In genomic region chr3:142124243-142124642, GRCh38 we compare ENCODE assay signal across 19 cellular contexts. TPM values are rescaled to one million over a fixed set of nuclear protein-coding genes. Genes with fewer than 3 reads are reported as not detected.
DNase-seq lines count a peak whose midpoint lies in the region; ATAC-seq, FAIRE-seq and TF ChIP-seq lines count a peak whose summit lies in the region.
"Had no signal": no experiment of that assay in that cellular context is flagged by ENCODE, and none has a peak within 500 bp of the region (broad histone marks: within the 10 kb centered on the region; RNA-seq: fewer than 3 reads in every experiment).

No MANE protein-coding gene starts in this region.

- TF ChIP-seq CTCF in A549 (IDR thresholded peaks at IDR 0.05) (no peak), OCI-LY7 (conservative IDR thresholded peaks at IDR 0.05; ENCODE audit: low read length) (no peak), left lung (IDR thresholded peaks at IDR 0.05) (no peak)

- no peaks in the 10 kb centered on the region for H3K27me3 ChIP-seq in left lung

- no peak for TF ChIP-seq EP300 in A549 (IDR thresholded peaks at IDR 0.05)

- H3K9me3 ChIP-seq in A549 (no peaks in the 10 kb centered on the region), OCI-LY7 (ENCODE audit: low read length) (peaks cover 3% of the 10 kb centered on the region; the same call in 1 of the 2 replicates), left lung (no peaks in the 10 kb centered on the region)

- H3K9me2 ChIP-seq in OCI-LY7 (ENCODE audit: insufficient read depth, low read length), result no peaks in the 10 kb centered on the region

- H2AFZ ChIP-seq in OCI-LY7 (ENCODE audit: low read length), result peak overlapping the region; percentile 4; the same call in 1 of the 2 replicates
- H2AFZ ChIP-seq: GM23248 had no signal

- H3K27ac ChIP-seq in A549 (no peak overlapping the region), OCI-LY7 (ENCODE audit: low read depth, low read length, poor library complexity, severe bottlenecking) (no peak overlapping the region), left lung (no peak overlapping the region)
- H3K27ac ChIP-seq: GM23248 had no signal

- ATAC-seq in A549 (no peak), left lung (no peak)

- peaks cover 90% of the 10 kb centered on the region for H3K79me2 ChIP-seq in OCI-LY7 (ENCODE audit: insufficient read depth, low read depth, low read length)

- H3K36me3 ChIP-seq in OCI-LY7 (ENCODE audit: insufficient read depth, low read length) (peaks cover 3% of the 10 kb centered on the region; the same call in 1 of the 2 replicates), left lung (no peaks in the 10 kb centered on the region)

- no peak for TF ChIP-seq RAD21 in A549 (conservative IDR thresholded peaks at IDR 0.05 in 1 of 2, IDR thresholded peaks at IDR 0.05 in 1 of 2)

- FAIRE-seq in A549 (lab: Jason Lieb, UNC) (no peak), GM12892 (lab: Jason Lieb, UNC) (peak; percentile 57)
- FAIRE-seq: G401.6, GM19239, H1 had no signal

- H3K4me2 ChIP-seq in A549 (no peak overlapping the region), OCI-LY7 (ENCODE audit: low read length) (peak overlapping the region; percentile 35)

- intact Hi-C loops in OCI-LY7 (cut with micrococcal nuclease; ENCODE audit: unreplicated experiment) (no loop called here), left lung (cut with DNase I) (no loop called here)

- BruUV-seq in OCI-LY7 (replicated peaks; lab: Mats Ljungman, UMichigan), result no TSS peak

- CTCF ChIA-PET in A549 (lab: Yijun Ruan, JAX) (interaction anchor here (1.2 to 3.4 kb wide), 4 partner anchors 11 to 156 kb away, joined by 3 to 41 read pairs (median 6); no protein-coding TSS in a partner anchor), OCI-LY7 (lab: Charles Lee; ENCODE audit: unreplicated experiment) (no interaction called here)

- H3K4me3 ChIP-seq in A549 (no peak overlapping the region), OCI-LY7 (ENCODE audit: low read depth, low read length, poor library complexity, severe bottlenecking) (no peak overlapping the region), left lung (no peak overlapping the region)
- H3K4me3 ChIP-seq: GM23248 had no signal

- DNase-seq in A549 (ENCODE audit: low read depth in 1 of 2, low spot score in 1 of 2), result no peak
- no peak for DNase-seq in GM12892 (ENCODE audit: insufficient read length)
- DNase-seq in OCI-LY7 (ENCODE audit: low spot score), result no peak
- no peak for DNase-seq in inferior parietal cortex (ENCODE audit: extremely low spot score)
- no peak for DNase-seq in left lung
- DNase-seq in NCI-H1436 (lab: John Stamatoyannopoulos, UW), result no peak
- DNase-seq: 8988T; C1 segment of cervical spinal cord; Calu3; CD4-positive, alpha-beta memory T cell; COR-L47; DMS53; DMS79 treated with DMSO at 0.1 percent for 48 hours; GM23248; H7; HCEC 1CT had no signal

- no peaks in the 10 kb centered on the region for H4K20me1 ChIP-seq in OCI-LY7 (ENCODE audit: insufficient read depth, low read length)

- POLR2A ChIA-PET in A549 (lab: Yijun Ruan, JAX), result no interaction called here
- POLR2A ChIA-PET in OCI-LY7 (lab: Charles Lee), result interaction anchor here (1.0 to 1.3 kb wide), 3 partner anchors 12 to 23 kb away, joined by 3 to 5 read pairs (median 4); no protein-coding TSS in a partner anchor

- 83% methylated on average over 2 of the region's 2 CpGs for WGBS in A549 (ENCODE audit: missing lambda C conversion rate)

- TF ChIP-seq POLR2A in A549 (IDR thresholded peaks at IDR 0.05; ENCODE audit: low read length) (no peak), GM12892 (IDR thresholded peaks at IDR 0.05; ENCODE audit: low read depth, low read length) (no peak)

- H3K4me1 ChIP-seq in A549, result no peaks in the 10 kb centered on the region
- H3K4me1 ChIP-seq in OCI-LY7 (ENCODE audit: insufficient read depth, low read length, poor library complexity, severe bottlenecking), result peaks cover 52% of the 10 kb centered on the region
- H3K4me1 ChIP-seq in left lung, result no peaks in the 10 kb centered on the region

TF ChIP-seq in A549, 52 proteins besides CTCF, POLR2A, EP300 and RAD21:
- no peak for TF ChIP-seq BCL3 (IDR thresholded peaks at IDR 0.05)
- peak; percentile 25 for TF ChIP-seq MAFK (IDR thresholded peaks at IDR 0.05; ENCODE audit: partially characterized antibody)
TF ChIP-seq in A549: peak in this region for 1.

RNA-seq across cellular contexts. Expression of gene TFDP2, which starts 25.1 kb away (rescaled TPM):
- polyA plus RNA-seq in A549 (2011; rRNA removed) (30.2 and 61.5 TPM in 2 replicates), A549 (2017; fragmentation: RNase III; extraction: RNeasy Plus Mini Kit Qiagen cat#74134 plus additional on column Dnase treatment) (9.6 to 12.6 TPM (median 10.0 TPM) in 3 replicates)
- polyA plus RNA-seq in A549 (2012; cell fraction: cytosol; rRNA removed), result 7.2 and 11.2 TPM in 2 replicates
- polyA plus RNA-seq in A549 (2012; cell fraction: nucleus; rRNA removed), result 7.6 and 7.7 TPM in 2 replicates
- 13.2 and 14.5 TPM in 2 replicates for polyA minus RNA-seq in A549 (2011; rRNA and poly(A)+ RNA removed)
- polyA plus RNA-seq in GM12892 (2012; ENCODE audit: missing spikeins), result 46.5 TPM
- total RNA-seq in OCI-LY7 (2014; rRNA removed; shearing (Covaris generic)), result 169 and 201 TPM in 2 replicates
- total RNA-seq in OCI-LY7 (2022) (99.9 and 147 TPM in 2 replicates), left lung (10 to 100 TPM; 21.2 to 31.2 TPM)
